24 cellular contexts compared by ENCODE assay signal in the genomic region with DNA sequence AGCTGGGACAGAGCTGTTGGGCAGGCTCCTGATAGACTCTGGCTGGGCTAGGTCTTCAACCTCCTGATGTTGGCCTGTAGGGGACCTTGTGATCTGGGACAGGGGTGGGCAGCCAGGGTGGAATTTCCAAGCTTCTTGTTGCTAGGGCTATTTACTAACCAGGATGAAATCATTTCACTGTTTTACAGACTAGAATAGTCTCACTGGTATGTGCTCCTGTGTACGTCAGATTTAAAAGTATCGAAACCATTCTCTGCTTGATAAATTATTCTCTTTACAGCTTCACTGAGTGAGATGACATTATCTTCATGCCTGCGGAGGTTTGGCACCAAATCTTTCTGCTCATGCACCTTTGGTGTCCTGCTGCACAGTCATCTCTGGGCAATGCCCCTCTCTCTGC. TPM values are rescaled to one million over a fixed set of nuclear protein-coding genes. Genes with fewer than 3 reads are reported as not detected.
DNase-seq lines count a peak whose midpoint lies in the region; ATAC-seq, FAIRE-seq and TF ChIP-seq lines count a peak whose summit lies in the region.
"Had no signal": no experiment of that assay in that cellular context is flagged by ENCODE, and none has a peak within 500 bp of the region (broad histone marks: within the 10 kb centered on the region; RNA-seq: fewer than 3 reads in every experiment).

No MANE protein-coding gene starts in this region.

- no peak for TF ChIP-seq CTCF in A549 (IDR thresholded peaks at IDR 0.05)
- no peak for TF ChIP-seq CTCF in WTC11 (IDR thresholded peaks at IDR 0.05)
- no peak for TF ChIP-seq CTCF in K562 (IDR thresholded peaks at IDR 0.05 in 2 of 3, conservative IDR thresholded peaks at IDR 0.05 in 1 of 3; ENCODE audit: insufficient read depth in 2 of 3, low read depth in 1 of 3, low read length in 3 of 3)
- peak in 1 of 2 donors; percentile 1 for TF ChIP-seq CTCF in endothelial cell of umbilical vein (IDR thresholded peaks at IDR 0.05; ENCODE audit: extremely low read depth in 1 of 2, insufficient read depth in 1 of 2, low read depth in 1 of 2, low read length in 2 of 2)

- no peaks in the 10 kb centered on the region for H4K20me1 ChIP-seq in K562 (replicated peaks; ENCODE audit: control insufficient read depth, insufficient read depth, low read length)
- no peaks in the 10 kb centered on the region for H4K20me1 ChIP-seq in endothelial cell of umbilical vein (replicated peaks; ENCODE audit: control insufficient read depth, extremely low read depth, insufficient read depth, low read length)
- H4K20me1 ChIP-seq: BLaER1 treated with 17β-estradiol and CSF1 and Interleukin-3, amounts not matched to agents 10 nM and 100 nM had no signal

- TF ChIP-seq EP300 in A549 (IDR thresholded peaks at IDR 0.05): no peak
- no peak for TF ChIP-seq EP300 in K562 (IDR thresholded peaks at IDR 0.05; ENCODE audit: low read length)

- peaks cover 5% of the 10 kb centered on the region for H3K4me1 Mint-ChIP-seq in WTC11
- H3K4me1 Mint-ChIP-seq: B cell had no signal

- WGBS in A549 (ENCODE audit: missing lambda C conversion rate): 89% methylated on average over 3 of the region's 3 CpGs
- 1% methylated on average over 3 of the region's 3 CpGs for WGBS in K562 (ENCODE audit: insufficient coverage, low coverage, missing lambda C conversion rate)

- H3K79me2 ChIP-seq in K562 (ENCODE audit: control insufficient read depth, insufficient read depth, low read length) (no peaks in the 10 kb centered on the region), endothelial cell of umbilical vein (ENCODE audit: control insufficient read depth, insufficient read depth, low read length) (peaks cover 2% of the 10 kb centered on the region)

- no peak overlapping the region for H3K27ac Mint-ChIP-seq in WTC11
- H3K27ac Mint-ChIP-seq: B cell; CD4-positive, alpha-beta T cell; CD8-positive, alpha-beta T cell had no signal

- H3K9me1 ChIP-seq in K562 (ENCODE audit: control insufficient read depth, insufficient read depth, low read length) (no peaks in the 10 kb centered on the region), endothelial cell of umbilical vein (replicated peaks; ENCODE audit: control insufficient read depth, extremely low read depth, insufficient read depth, low read length) (no peaks in the 10 kb centered on the region)

- no peak for TF ChIP-seq RAD21 in A549 (conservative IDR thresholded peaks at IDR 0.05 in 1 of 2, IDR thresholded peaks at IDR 0.05 in 1 of 2)
- TF ChIP-seq RAD21 in K562 (CRISPR knock-in tag; conservative IDR thresholded peaks at IDR 0.05 in 1 of 2, IDR thresholded peaks at IDR 0.05 in 1 of 2): no peak

- H3K9ac ChIP-seq in K562 (ENCODE audit: insufficient read depth in 1 of 2, low read depth in 2 of 2, low read length in 2 of 2) (no peak overlapping the region), endothelial cell of umbilical vein (replicated peaks; ENCODE audit: extremely low read depth, insufficient read depth, low read length) (no peak overlapping the region)
- H3K9ac ChIP-seq: BLaER1 treated with 17β-estradiol and CSF1 and Interleukin-3, amounts not matched to agents 10 nM and 100 nM had no signal

- H3K36me3 ChIP-seq in K562 (ENCODE audit: control insufficient read depth, insufficient read depth, low read length) (no peaks in the 10 kb centered on the region), endothelial cell of umbilical vein (ENCODE audit: control insufficient read depth in 2 of 2, extremely low read depth in 1 of 2, insufficient read depth in 2 of 2, low read length in 2 of 2) (peaks cover 3 to 8% of the 10 kb centered on the region in 2 experiments)

- H3K27me3 ChIP-seq in K562 (ENCODE audit: control insufficient read depth in 2 of 2, insufficient read depth in 2 of 2, low read length in 2 of 2): peaks cover 3 to 12% of the 10 kb centered on the region in 2 experiments; a peak in 3 of 5 replicates
- no peaks in the 10 kb centered on the region for H3K27me3 ChIP-seq in endothelial cell of umbilical vein (ENCODE audit: control insufficient read depth in 2 of 2, insufficient read depth in 2 of 2, low read length in 2 of 2)
- H3K27me3 ChIP-seq: BLaER1 treated with 17β-estradiol and CSF1 and Interleukin-3, amounts not matched to agents 10 nM and 100 nM had no signal

- H3K4me3 Mint-ChIP-seq in WTC11: no peak overlapping the region
- H3K4me3 Mint-ChIP-seq: B cell; CD4-positive, alpha-beta T cell; CD8-positive, alpha-beta T cell had no signal

- peak overlapping the region; percentile 42 to 93; a peak in 5 of 6 replicates for H3K27ac ChIP-seq in A549
- no peak overlapping the region for H3K27ac ChIP-seq in K562 (ENCODE audit: extremely low read depth, low read depth, low read length)
- no peak overlapping the region for H3K27ac ChIP-seq in endothelial cell of umbilical vein (ENCODE audit: insufficient read depth, low read depth, low read length)
- H3K27ac ChIP-seq: BLaER1 treated with 17β-estradiol and CSF1 and Interleukin-3, amounts not matched to agents 10 nM and 100 nM; C4-2B had no signal

- in situ Hi-C loops in K562 (cut with MboI): no loop called here

- H3K27me3 Mint-ChIP-seq in WTC11 (ENCODE audit: low read depth): no peaks in the 10 kb centered on the region

- peaks cover 77% of the 10 kb centered on the region for H3K4me1 ChIP-seq in A549
- no peaks in the 10 kb centered on the region for H3K4me1 ChIP-seq in K562 (replicated peaks in 1 of 2; ENCODE audit: control insufficient read depth in 2 of 2, insufficient read depth in 2 of 2, low read length in 2 of 2)
- peaks cover 3% of the 10 kb centered on the region for H3K4me1 ChIP-seq in endothelial cell of umbilical vein (ENCODE audit: control insufficient read depth, extremely low read depth, insufficient read depth, low read length)

- H2AFZ ChIP-seq in K562 (ENCODE audit: low read depth, low read length) (no peak overlapping the region), endothelial cell of umbilical vein (ENCODE audit: low read depth, low read length) (no peak overlapping the region)

- ATAC-seq in A549 (peak in 1 of 2 experiments; percentile 4; a peak in 3 of 6 replicates), WTC11 (peak; percentile 44; the same call in 1 of the 2 replicates), K562 (0 out of 3 replicates have a peak, but pooled peaks have one; percentile 35), GM21381 (IDR thresholded peaks at IDR 0.05; ENCODE audit: unreplicated experiment) (no peak)
- ATAC-seq: CD8-positive, alpha-beta T cell; GM12878 had no signal

- no peaks in the 10 kb centered on the region for H3K9me3 ChIP-seq in A549
- no peaks in the 10 kb centered on the region for H3K9me3 ChIP-seq in K562 (replicated peaks; ENCODE audit: control insufficient read depth, insufficient read depth, low read depth, low read length)
- H3K9me3 ChIP-seq in endothelial cell of umbilical vein (replicated peaks; ENCODE audit: control insufficient read depth, insufficient read depth, low read length): no peaks in the 10 kb centered on the region
- H3K9me3 ChIP-seq: BLaER1 treated with 17β-estradiol and CSF1 and Interleukin-3, amounts not matched to agents 10 nM and 100 nM; Caco-2 had no signal

- no peak overlapping the region for H3K4me2 ChIP-seq in A549
- H3K4me2 ChIP-seq in K562 (ENCODE audit: insufficient read depth, low read length): no peak overlapping the region
- no peak overlapping the region for H3K4me2 ChIP-seq in endothelial cell of umbilical vein (ENCODE audit: insufficient read depth, low read length)
- H3K4me2 ChIP-seq: BLaER1 treated with 17β-estradiol and CSF1 and Interleukin-3, amounts not matched to agents 10 nM and 100 nM had no signal

- no TSS peak for BruUV-seq in K562 (replicated peaks; lab: Mats Ljungman, UMichigan)
- no TSS peak for BruUV-seq in endothelial cell of umbilical vein (replicated peaks; lab: Mats Ljungman, UMichigan)

- no peaks in the 10 kb centered on the region for H3K36me3 Mint-ChIP-seq in WTC11
- H3K36me3 Mint-ChIP-seq: CD8-positive, alpha-beta T cell had no signal

- no peak for TF ChIP-seq POLR2A in A549 (IDR thresholded peaks at IDR 0.05; ENCODE audit: low read length)
- no peak for TF ChIP-seq POLR2A in K562 (conservative IDR thresholded peaks at IDR 0.05)
- TF ChIP-seq POLR2A in endothelial cell of umbilical vein (IDR thresholded peaks at IDR 0.05; ENCODE audit: low read depth, low read length): no peak
- no peak for TF ChIP-seq POLR2A in erythroblast (IDR thresholded peaks at IDR 0.05; ENCODE audit: low read length)

- CTCF ChIA-PET in A549 (lab: Yijun Ruan, JAX): interaction anchor here (0.6 to 17.8 kb wide), 4 partner anchors 10 to 1537 kb away, joined by 3 to 208 read pairs (median 6); no protein-coding TSS in a partner anchor
- CTCF ChIA-PET in WTC11 (lab: Charles Lee): interaction anchor here (1.0 to 4.8 kb wide), 5 partner anchors 9 to 302 kb away, joined by 3 to 25 read pairs (median 4); a partner anchor contains a TSS
- CTCF ChIA-PET in K562 (lab: Yijun Ruan, JAX; ENCODE audit: low intra/inter-chr PET ratio): no interaction called here
- CTCF ChIA-PET in endothelial cell of umbilical vein (lab: Charles Lee): interaction anchor here (0.9 to 9.6 kb wide), 14 partner anchors 9 to 646 kb away, joined by 3 to 203 read pairs (median 8); a partner anchor contains a TSS

- H3K9me3 Mint-ChIP-seq in WTC11: no peaks in the 10 kb centered on the region
- H3K9me3 Mint-ChIP-seq: CD4-positive, alpha-beta T cell; CD8-positive, alpha-beta T cell had no signal

- FAIRE-seq in A549 (lab: Jason Lieb, UNC) (no peak), K562 (lab: Jason Lieb, UNC) (no peak), endothelial cell of umbilical vein (lab: Jason Lieb, UNC) (no peak)
- FAIRE-seq: A204.1, D721Med, G401.6, GM12878, GM12892, GM18507 had no signal

- no peak overlapping the region for H3K4me3 ChIP-seq in A549
- no peak overlapping the region for H3K4me3 ChIP-seq in K562
- no peak overlapping the region for H3K4me3 ChIP-seq in endothelial cell of umbilical vein (replicated peaks in 1 of 3; ENCODE audit: insufficient read depth in 1 of 3, low read depth in 1 of 3, low read length in 3 of 3)
- H3K4me3 ChIP-seq: BLaER1 treated with 17β-estradiol and CSF1 and Interleukin-3, amounts not matched to agents 10 nM and 100 nM; GM12878 had no signal

- DNase-seq in A549 (ENCODE audit: low read depth in 1 of 2, low spot score in 1 of 2): no peak
- no peak for DNase-seq in WTC11 (ENCODE audit: low spot score)
- no peak for DNase-seq in K562 (ENCODE audit: extremely low read depth in 1 of 4, low spot score in 3 of 4)
- peak; percentile 25 for DNase-seq in endothelial cell of umbilical vein (ENCODE audit: low read depth, low spot score)
- no peak for DNase-seq in GF-D8 (lab: John Stamatoyannopoulos, UW)
- DNase-seq in MV-4-11 (lab: John Stamatoyannopoulos, UW): no peak
- DNase-seq in erythroblast (lab: John Stamatoyannopoulos, UW): no peak
- DNase-seq: 8988T; AML-193; Caco-2; Calu3; CD4-positive, alpha-beta T cell; CD8-positive, alpha-beta T cell; DMS79 treated with DMSO at 0.1 percent for 48 hours had no signal

- dilution Hi-C loops in endothelial cell of umbilical vein (cut with MboI; ENCODE audit: extremely low pct_ligation_motif_present, low sequenced_read_pairs): no loop called here

- POLR2A ChIA-PET in A549 (lab: Yijun Ruan, JAX): interaction anchor here (3.1 kb wide), 1 partner anchor 31 kb away, joined by 11 read pairs; no protein-coding TSS in a partner anchor
- POLR2A ChIA-PET in WTC11 (lab: Charles Lee): interaction anchor here (1.0 kb wide), 1 partner anchor 108 kb away, joined by 3 read pairs; no protein-coding TSS in a partner anchor
- POLR2A ChIA-PET in K562 (lab: Yijun Ruan, JAX): interaction anchor here (0.7 to 2.4 kb wide), 4 partner anchors 10 to 692 kb away, joined by 3 to 6 read pairs (median 4); no protein-coding TSS in a partner anchor
- POLR2A ChIA-PET in endothelial cell of umbilical vein (lab: Charles Lee): interaction anchor here (1.6 to 5.7 kb wide), 6 partner anchors 11 to 304 kb away, joined by 5 to 39 read pairs (median 30); a partner anchor contains a TSS

- intact Hi-C loops in K562 (cut with micrococcal nuclease) (no loop called here), endothelial cell of umbilical vein (cut with micrococcal nuclease) (no loop called here)

RNA-seq across cellular contexts. Expression of a gene that starts 10.8 kb away (rescaled TPM):
- polyA plus RNA-seq in A549 (2011; rRNA removed): 67.1 and 87.4 TPM in 2 replicates
- 41.2 and 42.5 TPM in 2 replicates for polyA plus RNA-seq in A549 (2012; cell fraction: cytosol; rRNA removed)
- 54.7 and 61.3 TPM in 2 replicates for polyA plus RNA-seq in A549 (2012; cell fraction: nucleus; rRNA removed)
- 33.2 to 34.3 TPM (median 33.5 TPM) in 3 replicates for polyA plus RNA-seq in A549 (2017; fragmentation: RNase III; extraction: RNeasy Plus Mini Kit Qiagen cat#74134 plus additional on column Dnase treatment)
- polyA minus RNA-seq in A549 (2011; rRNA and poly(A)+ RNA removed): 40.1 and 44.8 TPM in 2 replicates
- total RNA-seq in WTC11 (2021): 0.50 to 1.0 TPM (median 0.80 TPM) in 3 replicates
- not detected in 2 replicates for total RNA-seq in K562 (2011; cell fraction: chromatin; rRNA removed; ENCODE audit: low replicate concordance)
- not detected in 2 replicates for total RNA-seq in K562 (2011; cell fraction: nucleolus; rRNA removed)
- not detected in 2 replicates for total RNA-seq in K562 (2011; cell fraction: nucleoplasm; rRNA removed)
- total RNA-seq in K562 (2014; rRNA removed): not detected in 2 replicates
- not detected in 2 replicates for total RNA-seq in K562 (2014; rRNA removed; fragmentation: Illumina TruSeq; extraction: Trizol)
- 0.08 TPM in 1 of 2 replicates, not detected in the other for total RNA-seq in K562 (2015; rRNA removed; fragmentation: Illumina TruSeq; extraction: Trizol)
- not detected in 2 replicates for total RNA-seq in K562 (2021)
- 0.03 TPM in 1 of 2 replicates, not detected in the other for polyA plus RNA-seq in K562 (2011; rRNA removed)
- 0.06 and 0.07 TPM in 2 replicates for polyA plus RNA-seq in K562 (2011; cell fraction: cytosol; rRNA removed)
- 0.10 and 0.25 TPM in 2 replicates for polyA plus RNA-seq in K562 (2011; cell fraction: nucleus; rRNA removed)
- polyA plus RNA-seq in K562 (2012): 0.05 and 0.10 TPM in 2 replicates
- 0.06 and 0.07 TPM in 2 replicates for polyA plus RNA-seq in K562 (2014; fragmentation: Illumina TruSeq; extraction: Trizol)
- polyA plus RNA-seq in K562 (2014; fragmentation: Nextera tagmentation; extraction: Ambion mirVana): not detected
- 0.07 TPM in 1 of 2 replicates, not detected in the other for polyA plus RNA-seq in K562 (2014; rRNA removed)
- polyA minus RNA-seq in K562 (2011; rRNA and poly(A)+ RNA removed): not detected in 2 replicates
- polyA minus RNA-seq in K562 (2011; cell fraction: cytosol; rRNA and poly(A)+ RNA removed): not detected in 2 replicates
- not detected in 2 replicates for polyA minus RNA-seq in K562 (2011; cell fraction: nucleus; rRNA and poly(A)+ RNA removed)
- total RNA-seq in endothelial cell of umbilical vein: 493 and 514 TPM in 2 replicates
- 492 and 498 TPM in 2 replicates for polyA plus RNA-seq in endothelial cell of umbilical vein
- polyA plus RNA-seq in endothelial cell of umbilical vein (2011; cell fraction: cytosol; rRNA removed): 660 and 712 TPM in 2 replicates
- 777 and 878 TPM in 2 replicates for polyA plus RNA-seq in endothelial cell of umbilical vein (2011; cell fraction: nucleus; rRNA removed)
- 406 and 493 TPM in 2 replicates for polyA plus RNA-seq in endothelial cell of umbilical vein (2012)
- 345 and 433 TPM in 2 replicates for polyA minus RNA-seq in endothelial cell of umbilical vein
- 1.2 TPM for polyA minus RNA-seq in endothelial cell of umbilical vein (2011; cell fraction: cytosol; rRNA and poly(A)+ RNA removed)
- polyA minus RNA-seq in endothelial cell of umbilical vein (2011; cell fraction: nucleus; rRNA and poly(A)+ RNA removed): 248 and 267 TPM in 2 replicates

Comparison
In these comparisons a context has a peak if more than half of its experiments do, and no peak if none do; other contexts are left out.
1. H3K27ac ChIP-seq: peak in A549 (2 of 2); none in K562 (single experiment) and endothelial cell of umbilical vein (single experiment).
2. RNA of a gene that starts 10.8 kb away (total RNA-seq): 493 to 514 TPM in endothelial cell of umbilical vein; 0.50 to 1.0 TPM in WTC11 and 0.08 TPM in K562; every median in the first group is over 100 times any median in the second.